In genomic region chr2:216694826-216695217, GRCh38 we compare ENCODE assay signal across 11 cellular contexts. TPM values are rescaled to one million over a fixed set of nuclear protein-coding genes. Genes with fewer than 3 reads are reported as not detected.
A peak's percentile ranks its signal among the peaks of the same experiment; 100 is the strongest.
DNase-seq lines count a peak whose midpoint lies in the region; ATAC-seq and TF ChIP-seq lines count a peak whose summit lies in the region.
"Had no signal": no experiment of that assay in that cellular context is flagged by ENCODE, and none has a peak within 500 bp of the region (broad histone marks: within the 10 kb centered on the region; RNA-seq: fewer than 3 reads in every experiment).

No MANE protein-coding gene starts in this region.

- TF ChIP-seq CTCF in colonic mucosa (IDR thresholded peaks at IDR 0.05) (no peak), mesothelial cell of epicardium (IDR thresholded peaks at IDR 0.05; ENCODE audit: unreplicated experiment) (no peak), transverse colon (IDR thresholded peaks at IDR 0.05) (no peak)

- H3K27ac ChIP-seq in colonic mucosa (peak overlapping the region; percentile 54), transverse colon (peak overlapping the region; percentile 82 to 94 (median 84))
- H3K27ac ChIP-seq: SJSA1 had no signal

- DNase-seq in T-helper 2 cell treated with Interferon-gamma antibody and Interleukin-4, amounts not matched to agents 5 μg/mL and 100 μg/mL, for 36 hours (ENCODE audit: low spot score), result no peak
- DNase-seq in T-helper 2 cell, result no peak
- no peak for DNase-seq in colonic mucosa
- DNase-seq in mesothelial cell of epicardium (ENCODE audit: low spot score in 2 of 2, unreplicated experiment in 2 of 2), result no peak
- DNase-seq in transverse colon, result no peak
- no peak for DNase-seq in activated naive CD4-positive, alpha-beta T cell treated with anti-CD3 and anti-CD28 coated beads, Interleukin-2, amount 50 U/mL, for 16 hours
- no peak for DNase-seq in GM19240 (ENCODE audit: insufficient read length, low spot score)
- DNase-seq: natural killer cell had no signal

- H3K9me3 ChIP-seq in colonic mucosa (no peaks in the 10 kb centered on the region), transverse colon (no peaks in the 10 kb centered on the region)
- H3K9me3 ChIP-seq: SJSA1 had no signal

- peak overlapping the region; percentile 21 for H3K4me3 Mint-ChIP-seq in T-helper 2 cell treated with Interferon-gamma antibody and Interleukin-4, amounts not matched to agents 5 μg/mL and 100 μg/mL, for 36 hours
- H3K4me3 Mint-ChIP-seq in mesothelial cell of epicardium, result peak overlapping the region; percentile 97

- no peak for ATAC-seq in HG03045 (IDR thresholded peaks at IDR 0.05; ENCODE audit: unreplicated experiment)

- no peak overlapping the region for H3K27ac Mint-ChIP-seq in T-helper 2 cell treated with Interferon-gamma antibody and Interleukin-4, amounts not matched to agents 5 μg/mL and 100 μg/mL, for 36 hours
- peak overlapping the region; percentile 90 for H3K27ac Mint-ChIP-seq in mesothelial cell of epicardium
- H3K27ac Mint-ChIP-seq: natural killer cell had no signal

- peaks cover 27% of the 10 kb centered on the region for H3K4me1 Mint-ChIP-seq in T-helper 2 cell treated with Interferon-gamma antibody and Interleukin-4, amounts not matched to agents 5 μg/mL and 100 μg/mL, for 36 hours (ENCODE audit: low read depth)
- peaks cover 41% of the 10 kb centered on the region for H3K4me1 Mint-ChIP-seq in mesothelial cell of epicardium

- no peaks in the 10 kb centered on the region for H3K4me1 ChIP-seq in colonic mucosa
- peaks cover 0 to 57% (median 8%) of the 10 kb centered on the region in 4 donors for H3K4me1 ChIP-seq in transverse colon

- WGBS in transverse colon (ENCODE audit: low coverage in 1 of 2), 2 donors, result 10 to 17% methylated on average over 8 to 10 of the region's 10 CpGs

- H3K27me3 ChIP-seq in colonic mucosa (peaks cover 42% of the 10 kb centered on the region), transverse colon (peaks cover 85% of the 10 kb centered on the region)

- peak overlapping the region; percentile 46 to 64 for H3K9ac ChIP-seq in colonic mucosa (ENCODE audit: low read depth in 2 of 2, low read length in 2 of 2)

- H3K36me3 Mint-ChIP-seq in T-helper 2 cell treated with Interferon-gamma antibody and Interleukin-4, amounts not matched to agents 5 μg/mL and 100 μg/mL, for 36 hours (ENCODE audit: low read depth), result no peaks in the 10 kb centered on the region
- H3K36me3 Mint-ChIP-seq in mesothelial cell of epicardium, result no peaks in the 10 kb centered on the region
- H3K36me3 Mint-ChIP-seq: CD8-positive, alpha-beta memory T cell; natural killer cell had no signal

- in situ Hi-C loops in transverse colon (cut with MboI; ENCODE audit: low pct_ligation_motif_present in 1 of 4, low pct_unique_long_range_greater_than_20kb in 1 of 4, low sequenced_read_pairs in 3 of 4), result loop anchor here (10.0 to 25.0 kb wide), 7 partner anchors 467 to 1017 kb away; no protein-coding TSS in a partner anchor

- intact Hi-C loops in colonic mucosa (cut with DNase I), result loop anchor here (10.0 kb wide), 2 partner anchors 360 to 470 kb away; no protein-coding TSS in a partner anchor
- intact Hi-C loops in transverse colon (cut with DNase I; ENCODE audit: low total_unique reads), result loop anchor here (5.0 to 10.0 kb wide), 7 partner anchors 370 to 1020 kb away; no protein-coding TSS in a partner anchor

- H3K27me3 Mint-ChIP-seq in T-helper 2 cell treated with Interferon-gamma antibody and Interleukin-4, amounts not matched to agents 5 μg/mL and 100 μg/mL, for 36 hours (ENCODE audit: low read depth), result peaks cover 80% of the 10 kb centered on the region
- H3K27me3 Mint-ChIP-seq in mesothelial cell of epicardium (ENCODE audit: low read depth), result no peaks in the 10 kb centered on the region

- H3K4me3 ChIP-seq in colonic mucosa, result peak overlapping the region; percentile 35
- H3K4me3 ChIP-seq in transverse colon, result peak overlapping the region; percentile 39 to 72 (median 54)

- H3K9me3 Mint-ChIP-seq in T-helper 2 cell treated with Interferon-gamma antibody and Interleukin-4, amounts not matched to agents 5 μg/mL and 100 μg/mL, for 36 hours, result no peaks in the 10 kb centered on the region
- H3K9me3 Mint-ChIP-seq in mesothelial cell of epicardium, result no peaks in the 10 kb centered on the region
- H3K9me3 Mint-ChIP-seq: CD8-positive, alpha-beta memory T cell; natural killer cell had no signal

- H3K36me3 ChIP-seq in colonic mucosa (no peaks in the 10 kb centered on the region), transverse colon (no peaks in the 10 kb centered on the region)
- H3K36me3 ChIP-seq: SJSA1 had no signal

- no peak for TF ChIP-seq EP300 in transverse colon (IDR thresholded peaks at IDR 0.05; ENCODE audit: low read depth)

- no peak for TF ChIP-seq POLR2A in transverse colon (IDR thresholded peaks at IDR 0.05)

RNA-seq across cellular contexts. Expression of gene IGFBP5, which starts 0.5 kb away (rescaled TPM):
- 10 to 100 TPM; 44.6 to 68.2 TPM for total RNA-seq in colonic mucosa
- 415 to 456 TPM (median 447 TPM) in 3 replicates for total RNA-seq in mesothelial cell of epicardium
- total RNA-seq in transverse colon, result 100 to 1,000 TPM; 146 to 263 (median 190) TPM
- total RNA-seq: CD8-positive, alpha-beta memory T cell; natural killer cell had no signal
